24 cellular contexts compared by ENCODE assay signal in genomic region chr3:112273536-112273935, GRCh38. TPM values are rescaled to one million over a fixed set of nuclear protein-coding genes. Genes with fewer than 3 reads are reported as not detected.
DNase-seq lines count a peak whose midpoint lies in the region; ATAC-seq, FAIRE-seq and TF ChIP-seq lines count a peak whose summit lies in the region.
"Had no signal": no experiment of that assay in that cellular context is flagged by ENCODE, and none has a peak within 500 bp of the region (broad histone marks: within the 10 kb centered on the region; RNA-seq: fewer than 3 reads in every experiment).

No MANE protein-coding gene starts in this region.

- TF ChIP-seq POLR2A in GM12892 (IDR thresholded peaks at IDR 0.05; ENCODE audit: low read depth, low read length) = no peak

- no peak for DNase-seq in GM12892 (ENCODE audit: insufficient read length)
- peak; percentile 77 for DNase-seq in NCI-H2171 treated with DMSO at 0.1 percent for 48 hours (lab: John Stamatoyannopoulos, UW)
- DNase-seq in fibroblast of pulmonary artery (ENCODE audit: low read depth) = peak; percentile 44
- DNase-seq in amygdala (lab: John Stamatoyannopoulos, UW) = no peak
- DNase-seq in activated CD4-positive, alpha-beta T cell treated with anti-CD3 and anti-CD28 coated beads, Interleukin-2, amount 50 U/mL, for 48 hours = no peak
- DNase-seq: ACHN; AML-193; BE2C; CD4-positive, alpha-beta T cell; CD8-positive, alpha-beta memory T cell; DMS 273 treated with DMSO at 0.1 percent for 48 hours; DMS79; EL; GDM1; H9 had no signal

- no peak overlapping the region for H3K4me3 ChIP-seq in fibroblast of pulmonary artery (replicated peaks; ENCODE audit: low read depth, low read length)
- H3K4me3 ChIP-seq: A549; BLaER1 treated with 17β-estradiol and CSF1 and Interleukin-3, amounts not matched to agents 10 nM and 100 nM; GM12878 had no signal

- peak; percentile 14 for FAIRE-seq in GM12892 (lab: Jason Lieb, UNC)
- FAIRE-seq: A549, D721Med, GM12878, GM18507, H1 had no signal

- no peak for TF ChIP-seq CTCF in fibroblast of pulmonary artery (IDR thresholded peaks at IDR 0.05; ENCODE audit: low read length, missing control alignments)

- no peak for ATAC-seq in GM21526 (IDR thresholded peaks at IDR 0.05; ENCODE audit: low FRiP score, unreplicated experiment)
- ATAC-seq: GM12878, HCT116 had no signal

RNA-seq across cellular contexts. Expression of gene SLC9C1, which starts 20.5 kb away (rescaled TPM):
- polyA plus RNA-seq in GM12892 (2012; ENCODE audit: missing spikeins) = not detected
- polyA plus RNA-seq: A549; CD14-positive monocyte; CD8-positive, alpha-beta memory T cell; GM12878 had no signal

RNA-seq across cellular contexts. Expression of gene CD200, which starts 59.4 kb away (rescaled TPM):
- polyA plus RNA-seq in GM12892 (2012; ENCODE audit: missing spikeins) = 27.2 TPM
- polyA plus RNA-seq: A549 had no signal

Comparison
In these comparisons a context has a peak if more than half of its experiments do, and no peak if none do; other contexts are left out.
1. DNase-seq: peak in NCI-H2171 treated with DMSO at 0.1 percent for 48 hours (single experiment) and fibroblast of pulmonary artery (single experiment); none in GM12892 (single experiment), amygdala (0 of 56) and activated CD4-positive, alpha-beta T cell treated with anti-CD3 and anti-CD28 coated beads, Interleukin-2, amount 50 U/mL, for 48 hours (0 of 2).